ENCODE assay signal across 1 cellular context in the genomic region with DNA sequence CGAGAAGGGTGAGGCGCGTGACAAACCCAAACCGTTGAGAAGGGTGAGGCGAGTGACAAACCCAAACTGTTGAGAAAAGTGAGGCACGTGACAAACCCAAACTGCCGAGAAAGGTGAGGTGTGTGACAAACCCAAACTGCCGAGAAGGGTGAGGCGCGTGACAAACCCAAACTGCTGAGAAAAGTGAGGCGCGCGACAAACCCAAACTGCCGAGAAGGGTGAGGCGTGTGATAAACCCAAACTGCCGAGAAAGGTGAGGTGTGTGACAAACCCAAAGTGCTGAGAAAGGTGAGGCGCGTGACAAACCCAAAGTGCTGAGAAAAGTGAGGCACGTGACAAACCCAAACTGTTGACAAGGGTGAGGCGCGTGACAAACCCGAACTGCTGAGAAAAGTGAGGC.
TF ChIP-seq lines count a peak whose summit lies in the region.

No MANE protein-coding gene starts in this region.

TF ChIP-seq in K562, 482 proteins besides CTCF, POLR2A, EP300 and RAD21:
- no peak for TF ChIP-seq EZH2 (IDR thresholded peaks at IDR 0.05; ENCODE audit: borderline replicate concordance, low read depth, low read length)
- TF ChIP-seq, protein P1, sequence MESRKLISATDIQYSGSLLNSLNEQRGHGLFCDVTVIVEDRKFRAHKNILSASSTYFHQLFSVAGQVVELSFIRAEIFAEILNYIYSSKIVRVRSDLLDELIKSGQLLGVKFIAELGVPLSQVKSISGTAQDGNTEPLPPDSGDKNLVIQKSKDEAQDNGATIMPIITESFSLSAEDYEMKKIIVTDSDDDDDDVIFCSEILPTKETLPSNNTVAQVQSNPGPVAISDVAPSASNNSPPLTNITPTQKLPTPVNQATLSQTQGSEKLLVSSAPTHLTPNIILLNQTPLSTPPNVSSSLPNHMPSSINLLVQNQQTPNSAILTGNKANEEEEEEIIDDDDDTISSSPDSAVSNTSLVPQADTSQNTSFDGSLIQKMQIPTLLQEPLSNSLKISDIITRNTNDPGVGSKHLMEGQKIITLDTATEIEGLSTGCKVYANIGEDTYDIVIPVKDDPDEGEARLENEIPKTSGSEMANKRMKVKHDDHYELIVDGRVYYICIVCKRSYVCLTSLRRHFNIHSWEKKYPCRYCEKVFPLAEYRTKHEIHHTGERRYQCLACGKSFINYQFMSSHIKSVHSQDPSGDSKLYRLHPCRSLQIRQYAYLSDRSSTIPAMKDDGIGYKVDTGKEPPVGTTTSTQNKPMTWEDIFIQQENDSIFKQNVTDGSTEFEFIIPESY (CRISPR knock-in tag; IDR thresholded peaks at IDR 0.05), result peak; percentile 50; the same call in 1 of the 2 replicates
- TF ChIP-seq HNRNPL (IDR thresholded peaks at IDR 0.05; ENCODE audit: low read depth, low read length), result no peak
- TF ChIP-seq POLR2G (IDR thresholded peaks at IDR 0.05; ENCODE audit: low read depth, low read length), result 0 out of 2 replicates have a peak, but pooled peaks have one; percentile 20
- no peak for TF ChIP-seq FOXM1 (IDR thresholded peaks at IDR 0.05; ENCODE audit: low read depth)
- TF ChIP-seq FOXM1 (CRISPR knock-in tag; IDR thresholded peaks at IDR 0.05; ENCODE audit: low read depth), result no peak
- TF ChIP-seq ZFP36 (IDR thresholded peaks at IDR 0.05; ENCODE audit: low read depth, low read length, partially characterized antibody), result no peak
- no peak for TF ChIP-seq POLR2AphosphoS5 (IDR thresholded peaks at IDR 0.05; ENCODE audit: control insufficient read depth, insufficient read depth, low read depth, low read length)
- no peak for TF ChIP-seq ZBTB17 (CRISPR knock-in tag; IDR thresholded peaks at IDR 0.05)
- TF ChIP-seq ZNF263 (CRISPR knock-in tag; IDR thresholded peaks at IDR 0.05; ENCODE audit: borderline replicate concordance), result no peak
